ENCODE assay signal across 8 cellular contexts in the genomic region with DNA sequence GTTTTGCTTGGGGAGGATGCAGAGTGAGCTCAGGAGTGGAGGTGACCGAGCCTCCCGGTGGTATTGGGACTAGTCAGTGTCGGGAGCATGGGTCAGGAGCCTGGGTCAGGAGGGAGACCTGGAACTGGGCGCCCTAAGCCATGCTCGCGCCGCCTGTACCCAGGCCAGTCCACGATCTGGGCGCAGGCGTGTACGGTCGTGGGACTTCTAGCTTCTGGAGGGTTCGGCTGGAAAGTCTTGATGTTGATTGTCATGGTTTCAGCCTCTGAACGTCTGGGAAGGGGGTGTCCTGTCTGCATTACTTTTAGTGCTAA. TPM values are rescaled to one million over a fixed set of nuclear protein-coding genes. Genes with fewer than 3 reads are reported as not detected.
A peak's percentile ranks its signal among the peaks of the same experiment; 100 is the strongest.
DNase-seq lines count a peak whose midpoint lies in the region; ATAC-seq, FAIRE-seq and TF ChIP-seq lines count a peak whose summit lies in the region.

No MANE protein-coding gene starts in this region.

- H3K4me3 ChIP-seq in dorsolateral prefrontal cortex (peak overlapping the region in 39 of 59 donors; percentile 48 to 96 (median 79)), pancreas (peak overlapping the region in 2 of 4 donors; percentile 62 to 95)

- in situ Hi-C loops in KBM-7 (cut with MboI; ENCODE audit: low pct_unique_long_range_greater_than_20kb, low sequenced_read_pairs): no loop called here

- peaks cover 0 to 13% (median 0%) of the 10 kb centered on the region in 3 donors for H3K4me1 ChIP-seq in pancreas

- ATAC-seq in GM21367 (IDR thresholded peaks at IDR 0.05; ENCODE audit: unreplicated experiment) (peak; percentile 7), HG03280 (IDR thresholded peaks at IDR 0.05; ENCODE audit: unreplicated experiment) (peak; percentile 5), pancreas (peak; percentile 5 to 34 (median 24)), GM18873 (IDR thresholded peaks at IDR 0.05; ENCODE audit: low FRiP score, unreplicated experiment) (no peak)

- H3K36me3 ChIP-seq in pancreas: peaks cover 0 to 26% (median 0%) of the 10 kb centered on the region in 3 donors

- DNase-seq in dorsolateral prefrontal cortex: no peak
- DNase-seq in pancreas: no peak
- no peak for DNase-seq in KBM-7
- DNase-seq in HuH-7.5 (ENCODE audit: low spot score): no peak
- no peak for DNase-seq in DMS153 (lab: John Stamatoyannopoulos, UW)

- intact Hi-C loops in dorsolateral prefrontal cortex (cut with DNase I) (loop anchor here (2.0 to 10.0 kb wide), 2 partner anchors 100 to 146 kb away; partner anchors contain the start of gene CXorf58 (in 2 of the 2)), pancreas (cut with DNase I) (no loop called here)

- no peaks in the 10 kb centered on the region for H3K9me3 ChIP-seq in pancreas

- H3K27ac ChIP-seq in dorsolateral prefrontal cortex (peak overlapping the region in 58 of 59 donors; percentile 74 to 98 (median 93)), pancreas (peak overlapping the region; percentile 89 to 94 (median 92))

- no peak for TF ChIP-seq CTCF in dorsolateral prefrontal cortex (IDR thresholded peaks at IDR 0.05 in 54 of 56, conservative IDR thresholded peaks at IDR 0.05 in 2 of 56; ENCODE audit: low read depth in 1 of 56, partially characterized antibody in 56 of 56)
- TF ChIP-seq CTCF in pancreas (IDR thresholded peaks at IDR 0.05): no peak

- FAIRE-seq in pancreas (lab: Jason Lieb, UNC): no peak

- H3K27me3 ChIP-seq in dorsolateral prefrontal cortex (no peaks in the 10 kb centered on the region), pancreas (no peaks in the 10 kb centered on the region)

- WGBS in pancreas, 2 donors: 0 to 11% methylated on average over 14 of the region's 14 CpGs

RNA-seq across cellular contexts. Expression of gene EIF2S3, which starts 0.2 kb away (rescaled TPM):
- 100 to 1,000 TPM in 27 of 120 experiments, 10 to 100 TPM in 93; 71.5 to 135 (median 93.3) TPM for total RNA-seq in dorsolateral prefrontal cortex
- total RNA-seq in pancreas: 100 to 1,000 TPM in 4 of 6 donors, 10 to 100 TPM in 2; 84.4 to 139 (median 128) TPM
- polyA plus RNA-seq in pancreas: 10 to 100 TPM; 40.0 to 52.9 TPM

RNA-seq across cellular contexts. Expression of gene KLHL15, which starts 28.0 kb away (rescaled TPM):
- total RNA-seq in dorsolateral prefrontal cortex (10 to 100 TPM in 34 of 120 experiments, 1 to 10 TPM in 86; 6.7 to 15.1 (median 9.5) TPM), pancreas (1 to 10 TPM; 3.3 to 4.7 (median 4.4) TPM)
- polyA plus RNA-seq in pancreas: 1 to 10 TPM; 1.2 to 3.1 TPM

Comparison
In these comparisons a context has a peak if more than half of its experiments do, and no peak if none do; other contexts are left out.
1. intact Hi-C loops: an anchor here in dorsolateral prefrontal cortex (2.0 to 10.0 kb wide); none called in pancreas.